Comparison of ENCODE assay signal across 27 cellular contexts in the genomic region with DNA sequence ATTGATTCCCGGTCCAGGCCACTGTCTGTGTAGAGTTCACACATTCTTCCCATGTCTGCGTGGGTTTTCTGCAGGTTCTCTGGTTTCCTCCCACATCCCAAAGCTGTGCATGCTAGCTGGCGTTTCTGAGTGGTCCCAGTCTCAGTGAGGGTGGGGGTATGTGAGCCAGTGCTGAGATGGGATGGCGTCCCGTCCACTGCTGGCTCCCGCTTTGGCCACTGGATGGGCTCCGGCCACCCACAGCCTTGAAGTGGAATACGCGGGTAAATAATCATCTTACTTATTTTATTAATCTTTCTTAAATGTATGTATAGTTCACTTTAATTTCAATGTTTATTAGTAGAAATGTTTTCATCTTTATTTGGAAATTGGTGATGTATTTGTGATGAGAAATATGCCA.
"Had no signal": no experiment of that assay in that cellular context is flagged by ENCODE, and none has a peak within 500 bp of the region (broad histone marks: within the 10 kb centered on the region; RNA-seq: fewer than 3 reads in every experiment).

No MANE protein-coding gene starts in this region.

- H3K4me3 ChIP-seq: body of pancreas, coronary artery, dorsolateral prefrontal cortex, esophagus muscularis mucosa, gastrocnemius medialis had no signal

- H3K36me3 ChIP-seq: esophagus muscularis mucosa, gastrocnemius medialis had no signal

- H3K4me3 Mint-ChIP-seq: activated CD4-positive, alpha-beta T cell treated with anti-CD3 and anti-CD28 coated beads, Interleukin-2, amount 10 ng/mL, durations not matched to agents 7 days and 5 days; activated CD8-positive, alpha-beta T cell treated with anti-CD3 and anti-CD28 coated beads for 36 hours; activated naive CD8-positive, alpha-beta T cell; activated T-cell treated with anti-CD3 and anti-CD28 coated beads, Interleukin-2, amount 50 U/mL, for 4 hours; activated T-helper 17 cell treated with anti-CD3 and anti-CD28 coated beads, Interleukin-2, amount 50 U/mL, for 72 hours; dendritic cell treated with granulocyte-macrophage colony-stimulating factor and Interleukin-4, amounts not matched to agents 40 ng/mL and 50 ng/mL, for 4 days; effector memory CD8-positive, alpha-beta T cell had no signal

- H3K9me3 ChIP-seq: body of pancreas, esophagus muscularis mucosa, gastrocnemius medialis had no signal

- H3K4me1 Mint-ChIP-seq: activated CD4-positive, alpha-beta T cell treated with anti-CD3 and anti-CD28 coated beads, Interleukin-2, amount 10 ng/mL, durations not matched to agents 7 days and 5 days; activated T-helper 17 cell treated with anti-CD3 and anti-CD28 coated beads, Interleukin-2, amount 50 U/mL, for 72 hours had no signal

- H3K9me3 Mint-ChIP-seq: activated CD4-positive, alpha-beta T cell treated with anti-CD3 and anti-CD28 coated beads, Interleukin-2, amount 10 ng/mL, durations not matched to agents 7 days and 5 days; activated CD8-positive, alpha-beta T cell treated with anti-CD3 and anti-CD28 coated beads for 36 hours; activated T-cell treated with anti-CD3 and anti-CD28 coated beads, Interleukin-2, amount 50 U/mL, for 4 hours; activated T-helper 17 cell treated with anti-CD3 and anti-CD28 coated beads, Interleukin-2, amount 50 U/mL, for 72 hours; dendritic cell treated with granulocyte-macrophage colony-stimulating factor and Interleukin-4, amounts not matched to agents 40 ng/mL and 50 ng/mL, for 4 days had no signal

- H3K36me3 Mint-ChIP-seq: activated naive CD8-positive, alpha-beta T cell had no signal

- ATAC-seq: activated CD8-positive, alpha-beta T cell treated with anti-CD3 and anti-CD28 coated beads for 36 hours; activated T-cell treated with anti-CD3 and anti-CD28 coated beads, Interleukin-2, amount 50 U/mL, for 4 hours; activated T-helper 17 cell treated with anti-CD3 and anti-CD28 coated beads, Interleukin-2, amount 50 U/mL, for 72 hours; body of pancreas; effector memory CD8-positive, alpha-beta T cell; foreskin keratinocyte; gastrocnemius medialis had no signal

- H3K4me1 ChIP-seq: body of pancreas, esophagus muscularis mucosa, foreskin keratinocyte, gastrocnemius medialis had no signal

- H3K27me3 Mint-ChIP-seq: activated CD4-positive, alpha-beta T cell treated with anti-CD3 and anti-CD28 coated beads, Interleukin-2, amount 10 ng/mL, durations not matched to agents 7 days and 5 days; activated CD8-positive, alpha-beta T cell treated with anti-CD3 and anti-CD28 coated beads for 36 hours; activated naive CD8-positive, alpha-beta T cell; dendritic cell treated with granulocyte-macrophage colony-stimulating factor and Interleukin-4, amounts not matched to agents 40 ng/mL and 50 ng/mL, for 4 days; effector memory CD8-positive, alpha-beta T cell had no signal

- H3K27ac ChIP-seq: body of pancreas, coronary artery, dorsolateral prefrontal cortex, esophagus muscularis mucosa, foreskin keratinocyte, gastrocnemius medialis had no signal

- H3K27me3 ChIP-seq: body of pancreas, esophagus muscularis mucosa, gastrocnemius medialis had no signal

- DNase-seq: activated CD4-positive, alpha-beta T cell treated with anti-CD3 and anti-CD28 coated beads for 1 hour; activated CD4-positive, alpha-beta T cell treated with anti-CD3 and anti-CD28 coated beads for 4 hours; activated CD4-positive, alpha-beta T cell treated with anti-CD3 and anti-CD28 coated beads, Interleukin-2, amount 10 ng/mL, durations not matched to agents 7 days and 5 days; activated CD4-positive, alpha-beta T cell treated with anti-CD3 and anti-CD28 coated beads, Interleukin-2, amount 50 U/mL, for 4 hours; activated CD8-positive, alpha-beta memory T cell treated with anti-CD3 and anti-CD28 coated beads for 24 hours; activated CD8-positive, alpha-beta T cell treated with anti-CD3 and anti-CD28 coated beads for 36 hours; activated effector memory CD4-positive, alpha-beta T cell treated with Interleukin-2 at 50 U/mL for 16 hours; activated gamma-delta T cell treated with Interleukin-2 at 50 U/mL for 16 hours; activated naive CD4-positive, alpha-beta T cell treated with anti-CD3 and anti-CD28 coated beads, Interleukin-2, amount 50 U/mL, for 16 hours; activated naive CD4-positive, alpha-beta T cell treated with Interleukin-2 at 50 U/mL for 16 hours; activated T-cell treated with anti-CD3 and anti-CD28 coated beads, Interleukin-2, amount 50 U/mL, for 4 hours; amniotic stem cell; body of pancreas; central memory CD4-positive, alpha-beta T cell; effector CD4-positive, alpha-beta T cell; effector memory CD8-positive, alpha-beta T cell; erythroblast; foreskin keratinocyte; gastrocnemius medialis; glutamatergic neuron; T-helper 2 cell had no signal

- H3K27ac Mint-ChIP-seq: activated CD4-positive, alpha-beta T cell treated with anti-CD3 and anti-CD28 coated beads, Interleukin-2, amount 10 ng/mL, durations not matched to agents 7 days and 5 days; activated CD8-positive, alpha-beta T cell treated with anti-CD3 and anti-CD28 coated beads for 36 hours; activated naive CD8-positive, alpha-beta T cell; activated T-helper 17 cell treated with anti-CD3 and anti-CD28 coated beads, Interleukin-2, amount 50 U/mL, for 72 hours; dendritic cell treated with granulocyte-macrophage colony-stimulating factor and Interleukin-4, amounts not matched to agents 40 ng/mL and 50 ng/mL, for 4 days; effector memory CD8-positive, alpha-beta T cell had no signal
